8 cellular contexts compared by ENCODE assay signal in genomic region chr3:184315506-184315867, GRCh38. TPM values are rescaled to one million over a fixed set of nuclear protein-coding genes. Genes with fewer than 3 reads are reported as not detected.
A peak's percentile ranks its signal among the peaks of the same experiment; 100 is the strongest.
DNase-seq lines count a peak whose midpoint lies in the region; ATAC-seq and TF ChIP-seq lines count a peak whose summit lies in the region.

No MANE protein-coding gene starts in this region.

- 2% methylated on average over 7 of the region's 9 CpGs for WGBS in HUES64

- peaks cover 42% of the 10 kb centered on the region for H3K4me1 Mint-ChIP-seq in brain
- H3K4me1 Mint-ChIP-seq in mesothelial cell of epicardium = peaks cover 30% of the 10 kb centered on the region

- H3K36me3 ChIP-seq in HUES64 (ENCODE audit: insufficient read depth, low read length) = peaks cover 41% of the 10 kb centered on the region

- peak overlapping the region; percentile 67 for H3K4me3 ChIP-seq in HUES64 (ENCODE audit: low read length)

- H3K27ac Mint-ChIP-seq in brain (peak overlapping the region in 4 of 5 experiments; percentile 87 to 94 (median 92)), mesothelial cell of epicardium (peak overlapping the region; percentile 93)

- peaks cover 8% of the 10 kb centered on the region; the same call in 1 of the 2 replicates for H3K4me1 ChIP-seq in HUES64 (ENCODE audit: insufficient read depth, low read length)

- H3K4me3 Mint-ChIP-seq in brain = peak overlapping the region; percentile 79 to 93 (median 87)
- H3K4me3 Mint-ChIP-seq in mesothelial cell of epicardium = peak overlapping the region; percentile 80

- no peak for DNase-seq in mesothelial cell of epicardium (ENCODE audit: low spot score in 2 of 2, unreplicated experiment in 2 of 2)
- no peak for DNase-seq in dedifferentiated amniotic fluid mesenchymal stem cell (ENCODE audit: extremely low spot score)
- DNase-seq in NCI-H1105 treated with DMSO at 0.1 percent for 48 hours (lab: John Stamatoyannopoulos, UW) = no peak
- DNase-seq in activated CD4-positive, alpha-beta T cell treated with anti-CD3 and anti-CD28 coated beads, Interleukin-2, amount 50 U/mL, for 1 hour = no peak
- no peak for DNase-seq in HPDE6-E6E7 (ENCODE audit: extremely low spot score)

- TF ChIP-seq CTCF in brain (conservative IDR thresholded peaks at IDR 0.05) (no peak), mesothelial cell of epicardium (IDR thresholded peaks at IDR 0.05; ENCODE audit: unreplicated experiment) (no peak)

- no peaks in the 10 kb centered on the region for H3K9me3 ChIP-seq in HUES64 (ENCODE audit: insufficient read depth, low read depth, low read length)

- no peaks in the 10 kb centered on the region for H3K27me3 ChIP-seq in HUES64 (ENCODE audit: insufficient read depth, low read length)

- peaks cover 4% of the 10 kb centered on the region for H3K27me3 Mint-ChIP-seq in brain
- H3K27me3 Mint-ChIP-seq in mesothelial cell of epicardium (ENCODE audit: low read depth) = no peaks in the 10 kb centered on the region

- H3K9ac ChIP-seq in HUES64 (ENCODE audit: low read depth, low read length) = peak overlapping the region; percentile 98

- H3K36me3 Mint-ChIP-seq in brain = peaks cover 23% of the 10 kb centered on the region
- H3K36me3 Mint-ChIP-seq in mesothelial cell of epicardium = peaks cover 3% of the 10 kb centered on the region

- ATAC-seq in GM19351 (IDR thresholded peaks at IDR 0.05; ENCODE audit: unreplicated experiment) = peak; percentile 15

- no peaks in the 10 kb centered on the region for H3K9me3 Mint-ChIP-seq in brain
- H3K9me3 Mint-ChIP-seq in mesothelial cell of epicardium = no peaks in the 10 kb centered on the region

- H3K27ac ChIP-seq in HUES64 (ENCODE audit: low read depth, low read length) = peak overlapping the region; percentile 93

RNA-seq across cellular contexts. Expression of gene EIF4G1, which starts 1.1 kb away (rescaled TPM):
- polyA plus RNA-seq in HUES64 (2013, experiment 1 of 2) = 274 TPM
- polyA plus RNA-seq in HUES64 (2013, experiment 2 of 2) = 233 TPM
- 183 TPM for polyA plus RNA-seq in brain (ENCODE audit: insufficient read depth, low read depth, low replicate concordance)
- 364 to 377 TPM (median 376 TPM) in 3 replicates for total RNA-seq in mesothelial cell of epicardium

RNA-seq across cellular contexts. Expression of gene PSMD2, which starts 16.4 kb away (rescaled TPM):
- 318 TPM for polyA plus RNA-seq in HUES64 (2013, experiment 1 of 2)
- polyA plus RNA-seq in HUES64 (2013, experiment 2 of 2) = 313 TPM
- polyA plus RNA-seq in brain (ENCODE audit: insufficient read depth, low read depth, low replicate concordance) = 325 TPM
- 223 to 240 TPM (median 232 TPM) in 3 replicates for total RNA-seq in mesothelial cell of epicardium

RNA-seq across cellular contexts. Expression of gene FAM131A, which starts 21.9 kb away (rescaled TPM):
- 11.5 TPM for polyA plus RNA-seq in HUES64 (2013, experiment 1 of 2)
- polyA plus RNA-seq in HUES64 (2013, experiment 2 of 2) = 12.2 TPM
- 71.5 TPM for polyA plus RNA-seq in brain (ENCODE audit: insufficient read depth, low read depth, low replicate concordance)
- 14.3 to 17.4 TPM (median 15.1 TPM) in 3 replicates for total RNA-seq in mesothelial cell of epicardium

RNA-seq across cellular contexts. Expression of gene ECE2, which starts 39.7 kb away (rescaled TPM):
- polyA plus RNA-seq in HUES64 (2013, experiment 1 of 2) = not detected
- not detected for polyA plus RNA-seq in HUES64 (2013, experiment 2 of 2)
- 9.5 TPM for polyA plus RNA-seq in brain (ENCODE audit: insufficient read depth, low read depth, low replicate concordance)
- not detected in 3 replicates for total RNA-seq in mesothelial cell of epicardium

RNA-seq across cellular contexts. Expression of gene CLCN2, which starts 45.9 kb away (rescaled TPM):
- 9.1 TPM for polyA plus RNA-seq in HUES64 (2013, experiment 1 of 2)
- polyA plus RNA-seq in HUES64 (2013, experiment 2 of 2) = 8.7 TPM
- 2.6 TPM for polyA plus RNA-seq in brain (ENCODE audit: insufficient read depth, low read depth, low replicate concordance)
- total RNA-seq in mesothelial cell of epicardium = 16.6 to 17.0 TPM (median 16.9 TPM) in 3 replicates
